Comparison of ENCODE assay signal across 8 cellular contexts in genomic region chr5:81751009-81751835, GRCh38. TPM values are rescaled to one million over a fixed set of nuclear protein-coding genes. Genes with fewer than 3 reads are reported as not detected.
DNase-seq lines count a peak whose midpoint lies in the region; ATAC-seq and TF ChIP-seq lines count a peak whose summit lies in the region.

TSS of gene SSBP2 (minus strand) at chr5:81751097. CDS start at chr5:81751042, 55 bp downstream.

- CTCF ChIA-PET in activated naive CD4-positive, alpha-beta T cell treated with anti-CD3 and anti-CD28 coated beads, Interleukin-2, amount 10 ng/mL, durations not matched to agents 7 days and 5 days (lab: Charles Lee), result interaction anchor here (0.8 to 2.7 kb wide), 5 partner anchors 10 to 244 kb away, joined by 3 to 23 read pairs (median 4); no protein-coding TSS in a partner anchor

- peaks cover 28% of the 10 kb centered on the region for H3K27me3 Mint-ChIP-seq in activated naive CD4-positive, alpha-beta T cell treated with anti-CD3 and anti-CD28 coated beads, Interleukin-2, amount 10 ng/mL, durations not matched to agents 7 days and 5 days

- TF ChIP-seq CTCF in HFF-Myc (IDR thresholded peaks at IDR 0.05; ENCODE audit: low read depth, low read length, missing control alignments) (no peak), gastroesophageal sphincter (IDR thresholded peaks at IDR 0.05) (peak in 3 of 4 experiments; percentile 5 to 23 (median 21))

- H3K27ac ChIP-seq in gastroesophageal sphincter, result peak within 1 kb of the TSS; percentile 95 to 99 (median 98)
- H3K27ac ChIP-seq in substantia nigra (ENCODE audit: low read depth, low read length, poor library complexity, severe bottlenecking), result peak within 1 kb of the TSS; percentile 96

- H3K27me3 ChIP-seq in gastroesophageal sphincter, result no peaks in the 10 kb centered on the region

- TF ChIP-seq EP300 in gastroesophageal sphincter (IDR thresholded peaks at IDR 0.05), result no peak

- peaks cover 8 to 81% (median 16%) of the 10 kb centered on the region in 3 donors for H3K4me1 ChIP-seq in gastroesophageal sphincter

- no peaks in the 10 kb centered on the region for H3K9me3 Mint-ChIP-seq in activated naive CD4-positive, alpha-beta T cell treated with anti-CD3 and anti-CD28 coated beads, Interleukin-2, amount 10 ng/mL, durations not matched to agents 7 days and 5 days

- H3K4me3 ChIP-seq in HFF-Myc (replicated peaks; ENCODE audit: low read depth, low read length) (peak within 1 kb of the TSS; percentile 68), gastroesophageal sphincter (peak within 1 kb of the TSS; percentile 94 to 97)

- H3K4me3 Mint-ChIP-seq in activated naive CD4-positive, alpha-beta T cell treated with anti-CD3 and anti-CD28 coated beads, Interleukin-2, amount 10 ng/mL, durations not matched to agents 7 days and 5 days, result peak within 1 kb of the TSS; percentile 95

- no peaks in the 10 kb centered on the region for H3K36me3 ChIP-seq in gastroesophageal sphincter

- no peaks in the 10 kb centered on the region for H3K9me3 ChIP-seq in gastroesophageal sphincter

- peak; percentile 92 for ATAC-seq in gastroesophageal sphincter

- WGBS in gastroesophageal sphincter (ENCODE audit: low coverage in 1 of 2), 2 donors, result 0% methylated on average over 2 to 7 of the region's 73 CpGs

- DNase-seq in GM04504 (ENCODE audit: low read depth), result peak; percentile 98
- DNase-seq in HFF-Myc (ENCODE audit: extremely low read depth, low read depth), result peak; percentile 91
- DNase-seq in MV-4-11 (lab: John Stamatoyannopoulos, UW), result peak; percentile 96
- DNase-seq in SK-N-DZ (ENCODE audit: low spot score), result peak; percentile 99
- peak; percentile 100 for DNase-seq in activated naive CD4-positive, alpha-beta T cell treated with anti-CD3 and anti-CD28 coated beads, Interleukin-2, amount 10 ng/mL, durations not matched to agents 7 days and 5 days
- peak; percentile 94 for DNase-seq in non-pigmented ciliary epithelial cell (ENCODE audit: low read depth)
- peak; percentile 93 to 100 (median 99) for DNase-seq in substantia nigra (lab: John Stamatoyannopoulos, UW)

- H3K27ac Mint-ChIP-seq in activated naive CD4-positive, alpha-beta T cell treated with anti-CD3 and anti-CD28 coated beads, Interleukin-2, amount 10 ng/mL, durations not matched to agents 7 days and 5 days, result peak within 1 kb of the TSS; percentile 97

- H3K36me3 Mint-ChIP-seq in activated naive CD4-positive, alpha-beta T cell treated with anti-CD3 and anti-CD28 coated beads, Interleukin-2, amount 10 ng/mL, durations not matched to agents 7 days and 5 days, result peaks cover 6% of the 10 kb centered on the region

- peak; percentile 64 to 81 for TF ChIP-seq POLR2A in gastroesophageal sphincter (IDR thresholded peaks at IDR 0.05)

- H3K4me1 Mint-ChIP-seq in activated naive CD4-positive, alpha-beta T cell treated with anti-CD3 and anti-CD28 coated beads, Interleukin-2, amount 10 ng/mL, durations not matched to agents 7 days and 5 days, result peaks cover 28% of the 10 kb centered on the region

RNA-seq across cellular contexts. Expression of gene SSBP2, which starts in this region (rescaled TPM):
- polyA plus RNA-seq in SK-N-DZ (2014; cell fraction: cytosol; rRNA removed), result 34.9 and 39.0 TPM in 2 replicates
- 37.0 and 42.1 TPM in 2 replicates for polyA plus RNA-seq in SK-N-DZ (2014; cell fraction: nucleus; rRNA removed)
- 100 to 1,000 TPM in 1 of 4 donors, 10 to 100 TPM in 3; 61.3 to 138 (median 79.5) TPM for total RNA-seq in gastroesophageal sphincter

Comparison
In these comparisons a context has a peak if more than half of its experiments do, and no peak if none do; other contexts are left out.
1. Peak in every context shown above with its lines: DNase-seq, ATAC-seq, H3K4me3 ChIP-seq and H3K27ac ChIP-seq.